Comparison of ENCODE assay signal across 31 cellular contexts in the genomic region with DNA sequence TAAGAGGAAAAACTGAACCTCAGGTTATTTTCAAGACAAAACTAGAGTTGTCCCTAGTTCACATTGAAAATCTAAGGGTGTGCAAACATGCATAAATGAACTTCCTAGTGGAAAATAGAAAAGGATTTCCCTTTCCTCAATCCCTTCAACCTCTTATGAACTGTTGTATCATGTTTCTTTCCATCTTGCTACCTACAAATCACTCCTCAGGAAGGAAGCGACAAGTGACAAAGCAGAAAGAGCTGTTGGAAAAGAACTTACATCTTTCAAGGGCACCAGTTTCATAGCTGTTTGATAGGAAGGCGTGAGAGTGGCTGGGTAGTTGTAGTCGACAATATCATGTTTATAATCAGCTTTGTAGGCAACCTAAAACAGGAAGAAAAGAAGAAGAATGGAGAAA. TPM values are rescaled to one million over a fixed set of nuclear protein-coding genes. Genes with fewer than 3 reads are reported as not detected.
"Had no signal": no experiment of that assay in that cellular context is flagged by ENCODE, and none has a peak within 500 bp of the region (broad histone marks: within the 10 kb centered on the region; RNA-seq: fewer than 3 reads in every experiment).

No MANE protein-coding gene starts in this region.

- H2AFZ ChIP-seq: parathyroid adenoma had no signal

- H3K4me3 ChIP-seq: lower lobe of right lung, tibial nerve, uterus had no signal

- H3K9ac ChIP-seq: parathyroid adenoma had no signal

- H3K27ac ChIP-seq: lower lobe of right lung, neutrophil, parathyroid adenoma, tibial nerve, uterus had no signal

- H3K36me3 ChIP-seq: lower lobe of right lung, neutrophil, tibial nerve, uterus had no signal

- H3K9me3 ChIP-seq: lower lobe of right lung, neutrophil, tibial nerve, uterus had no signal

- H3K79me2 ChIP-seq: parathyroid adenoma had no signal

- FAIRE-seq: islet of Langerhans, kidney, small intestine had no signal

- H3K4me1 ChIP-seq: parathyroid adenoma, uterus had no signal

- H3K27me3 ChIP-seq: uterus had no signal

- DNase-seq: head of caudate nucleus; hypothalamus; immature natural killer cell; kidney; left colon; lower lobe of right lung; mammary epithelial cell; mesenchymal stem cell; naive thymus-derived CD8-positive, alpha-beta T cell; occipital lobe; right cardiac atrium; small intestine; stimulated activated CD4-positive, alpha-beta T cell treated with anti-CD3 and anti-CD28 coated beads, Interleukin-1b, Interleukin-23, amount 100 ng/mL, for 48 hours; stimulated activated CD4-positive, alpha-beta T cell treated with anti-CD3 and anti-CD28 coated beads, Interleukin-2, amount 100 ng/mL, for 48 hours; stimulated activated CD4-positive, alpha-beta T cell treated with anti-CD3 and anti-CD28 coated beads, Interleukin-4, amount 100 ng/mL, for 4 hours; stimulated activated CD8-positive, alpha-beta memory T cell treated with anti-CD3 and anti-CD28 coated beads, Interleukin-4, amount 100 ng/mL, for 48 hours; stimulated activated naive CD4-positive, alpha-beta T cell treated with Interleukin-2 at 50 U/mL for 16 hours; stimulated activated naive CD8-positive, alpha-beta T cell treated with anti-CD3 and anti-CD28 coated beads, Interleukin-15, amount 100 ng/mL, for 72 hours; substantia nigra; uterus had no signal

- ATAC-seq: left colon; lower lobe of right lung; naive thymus-derived CD8-positive, alpha-beta T cell; right cardiac atrium; sciatic nerve; stimulated activated memory B cell treated with anti-CD40 and anti-IgM and Interleukin-4, amounts not matched to agents 10 μg/mL and 1 μg/mL and 100 μg/mL, for 72 hours; stimulated activated naive CD8-positive, alpha-beta T cell treated with anti-CD3 and anti-CD28 coated beads, Interleukin-15, amount 100 ng/mL, for 72 hours had no signal

RNA-seq across cellular contexts. Expression of a gene that starts 23.9 kb away (rescaled TPM):
- total RNA-seq: kidney; lower lobe of right lung; mammary epithelial cell; mucosa of gallbladder; naive thymus-derived CD8-positive, alpha-beta T cell; neural crest cell; osteocyte; pulmonary artery endothelial cell; sciatic nerve; temporal lobe had no signal
- polyA plus RNA-seq: immature natural killer cell; mammary epithelial cell; naive thymus-derived CD8-positive, alpha-beta T cell had no signal
